Comparison of ENCODE assay signal across 16 cellular contexts in genomic region chr1:25356848-25357247, GRCh38. TPM values are rescaled to one million over a fixed set of nuclear protein-coding genes. Genes with fewer than 3 reads are reported as not detected.
DNase-seq lines count a peak whose midpoint lies in the region; ATAC-seq and TF ChIP-seq lines count a peak whose summit lies in the region.
"Had no signal": no experiment of that assay in that cellular context is flagged by ENCODE, and none has a peak within 500 bp of the region (broad histone marks: within the 10 kb centered on the region; RNA-seq: fewer than 3 reads in every experiment).

No MANE protein-coding gene starts in this region.

- ATAC-seq in stimulated activated naive CD8-positive, alpha-beta T cell treated with anti-CD3 and anti-CD28 coated beads, Interleukin-15, Interleukin-2, amounts not matched to agents 100 U/mL and 50 U/mL, for 24 hours = no peak
- ATAC-seq in GM18858 (IDR thresholded peaks at IDR 0.05; ENCODE audit: unreplicated experiment) (no peak), HG03342 (IDR thresholded peaks at IDR 0.05; ENCODE audit: unreplicated experiment) (no peak), HG03095 (IDR thresholded peaks at IDR 0.05; ENCODE audit: unreplicated experiment) (no peak), HG02642 (IDR thresholded peaks at IDR 0.05; ENCODE audit: poor library complexity, unreplicated experiment) (no peak)
- ATAC-seq: body of pancreas, left colon had no signal

- intact Hi-C loops in activated CD4-positive, alpha-beta memory T cell treated with anti-CD3 and anti-CD28 coated beads for 36 hours (cut with micrococcal nuclease) = loop anchor here (5.0 kb wide), 1 partner anchor 115 kb away; no protein-coding TSS in a partner anchor

- peak overlapping the region; percentile 25 for H3K4me3 Mint-ChIP-seq in stimulated activated naive CD8-positive, alpha-beta T cell treated with anti-CD3 and anti-CD28 coated beads, Interleukin-15, Interleukin-2, amounts not matched to agents 100 ng/mL and 50 ng/mL, for 24 hours
- no peak overlapping the region for H3K4me3 Mint-ChIP-seq in activated CD4-positive, alpha-beta memory T cell treated with anti-CD3 and anti-CD28 coated beads for 36 hours
- H3K4me3 Mint-ChIP-seq: B cell had no signal

- CTCF ChIA-PET in activated CD4-positive, alpha-beta memory T cell treated with anti-CD3 and anti-CD28 coated beads for 36 hours (lab: Charles Lee) = interaction anchor here (0.8 kb wide), 1 partner anchor 89 kb away, joined by 4 read pairs; no protein-coding TSS in a partner anchor

- H3K36me3 Mint-ChIP-seq in stimulated activated naive CD8-positive, alpha-beta T cell treated with anti-CD3 and anti-CD28 coated beads, Interleukin-15, Interleukin-2, amounts not matched to agents 100 ng/mL and 50 ng/mL, for 24 hours (ENCODE audit: low read depth) = peaks cover 61% of the 10 kb centered on the region
- peaks cover 28% of the 10 kb centered on the region for H3K36me3 Mint-ChIP-seq in activated CD4-positive, alpha-beta memory T cell treated with anti-CD3 and anti-CD28 coated beads for 36 hours

- POLR2A ChIA-PET in activated CD4-positive, alpha-beta memory T cell treated with anti-CD3 and anti-CD28 coated beads for 36 hours (lab: Charles Lee) = no interaction called here

- no peaks in the 10 kb centered on the region for H3K27me3 Mint-ChIP-seq in stimulated activated naive CD8-positive, alpha-beta T cell treated with anti-CD3 and anti-CD28 coated beads, Interleukin-15, Interleukin-2, amounts not matched to agents 100 ng/mL and 50 ng/mL, for 24 hours
- no peaks in the 10 kb centered on the region for H3K27me3 Mint-ChIP-seq in activated CD4-positive, alpha-beta memory T cell treated with anti-CD3 and anti-CD28 coated beads for 36 hours
- H3K27me3 Mint-ChIP-seq: B cell had no signal

- peak overlapping the region; percentile 74 for H3K27ac Mint-ChIP-seq in stimulated activated naive CD8-positive, alpha-beta T cell treated with anti-CD3 and anti-CD28 coated beads, Interleukin-15, Interleukin-2, amounts not matched to agents 100 ng/mL and 50 ng/mL, for 24 hours
- peak overlapping the region; percentile 82 for H3K27ac Mint-ChIP-seq in activated CD4-positive, alpha-beta memory T cell treated with anti-CD3 and anti-CD28 coated beads for 36 hours
- H3K27ac Mint-ChIP-seq: B cell had no signal

- no peak overlapping the region for H3K4me3 ChIP-seq in epithelial cell of esophagus (ENCODE audit: low read length)
- H3K4me3 ChIP-seq: body of pancreas, heart right ventricle had no signal

- no peaks in the 10 kb centered on the region for H3K9me3 Mint-ChIP-seq in stimulated activated naive CD8-positive, alpha-beta T cell treated with anti-CD3 and anti-CD28 coated beads, Interleukin-15, Interleukin-2, amounts not matched to agents 100 ng/mL and 50 ng/mL, for 24 hours
- H3K9me3 Mint-ChIP-seq in activated CD4-positive, alpha-beta memory T cell treated with anti-CD3 and anti-CD28 coated beads for 36 hours = no peaks in the 10 kb centered on the region

- no peak for DNase-seq in stimulated activated naive CD8-positive, alpha-beta T cell treated with anti-CD3 and anti-CD28 coated beads, Interleukin-15, Interleukin-2, amounts not matched to agents 100 U/mL and 50 U/mL, for 24 hours
- no peak for DNase-seq in activated CD4-positive, alpha-beta memory T cell treated with anti-CD3 and anti-CD28 coated beads for 36 hours
- DNase-seq in epithelial cell of esophagus (ENCODE audit: low read depth) = peak; percentile 41
- DNase-seq: body of pancreas; heart right ventricle; KG1; left colon; NCI-H146; NCI-H526; stimulated activated naive CD4-positive, alpha-beta T cell had no signal

- no peak for TF ChIP-seq CTCF in epithelial cell of esophagus (IDR thresholded peaks at IDR 0.05; ENCODE audit: insufficient read depth, low read depth, low read length, missing control alignments)

- H3K4me1 Mint-ChIP-seq in stimulated activated naive CD8-positive, alpha-beta T cell treated with anti-CD3 and anti-CD28 coated beads, Interleukin-15, Interleukin-2, amounts not matched to agents 100 ng/mL and 50 ng/mL, for 24 hours (ENCODE audit: low read depth) = peaks cover 36% of the 10 kb centered on the region
- peaks cover 35% of the 10 kb centered on the region for H3K4me1 Mint-ChIP-seq in activated CD4-positive, alpha-beta memory T cell treated with anti-CD3 and anti-CD28 coated beads for 36 hours (ENCODE audit: low read depth)

RNA-seq across cellular contexts. Expression of gene TMEM50A, which starts 18.7 kb away (rescaled TPM):
- 100 to 1,000 TPM; 124 to 128 TPM for total RNA-seq in activated CD4-positive, alpha-beta memory T cell treated with anti-CD3 and anti-CD28 coated beads for 36 hours
